ENCODE assay signal across 17 cellular contexts in genomic region chr10:47184724-47185330, GRCh38.
"Had no signal": no experiment of that assay in that cellular context is flagged by ENCODE, and none has a peak within 500 bp of the region (broad histone marks: within the 10 kb centered on the region; RNA-seq: fewer than 3 reads in every experiment).

No MANE protein-coding gene starts in this region.

- H3K27me3 ChIP-seq: colonic mucosa, heart left ventricle, neural progenitor cell, sigmoid colon, upper lobe of left lung had no signal

- H3K4me3 ChIP-seq: colonic mucosa, heart left ventricle, neural progenitor cell, psoas muscle, sigmoid colon, skin epidermis, upper lobe of left lung had no signal

- ATAC-seq: heart left ventricle had no signal

- H3K9me3 ChIP-seq: colonic mucosa, heart left ventricle, psoas muscle, sigmoid colon, upper lobe of left lung had no signal

- H3K9me3 Mint-ChIP-seq: mesothelial cell of epicardium; natural killer cell treated with Interleukin-12 subunit alpha and Interleukin-12 subunit beta and Interleukin-15 and Interleukin-18, amount 100 ng/mL, for 72 hours had no signal

- DNase-seq: colonic mucosa; dermis blood vessel endothelial cell; erythroblast; foreskin melanocyte; heart left ventricle; hypothalamus; kidney glomerular epithelial cell; occipital lobe; psoas muscle; retina; sigmoid colon; stimulated activated CD4-positive, alpha-beta T cell treated with anti-CD3 and anti-CD28 coated beads, Interleukin-12 subunit alpha, Interleukin-12 subunit beta, amount 100 ng/mL, for 4 hours had no signal

- H3K27ac ChIP-seq: colonic mucosa, heart left ventricle, neural progenitor cell, psoas muscle, sigmoid colon, upper lobe of left lung had no signal

- H3K36me3 ChIP-seq: colonic mucosa, heart left ventricle, neural progenitor cell, sigmoid colon, upper lobe of left lung had no signal

- H3K4me1 ChIP-seq: colonic mucosa, heart left ventricle, neural progenitor cell, psoas muscle, upper lobe of left lung had no signal

- H3K4me3 Mint-ChIP-seq: mesothelial cell of epicardium; natural killer cell treated with Interleukin-12 subunit alpha and Interleukin-12 subunit beta and Interleukin-15 and Interleukin-18, amount 100 ng/mL, for 72 hours; neural progenitor cell had no signal

- H3K4me1 Mint-ChIP-seq: mesothelial cell of epicardium, neural progenitor cell had no signal

- H3K27ac Mint-ChIP-seq: mesothelial cell of epicardium; natural killer cell treated with Interleukin-12 subunit alpha and Interleukin-12 subunit beta and Interleukin-15 and Interleukin-18, amount 100 ng/mL, for 72 hours; neural progenitor cell had no signal

- H3K36me3 Mint-ChIP-seq: mesothelial cell of epicardium; natural killer cell treated with Interleukin-12 subunit alpha and Interleukin-12 subunit beta and Interleukin-15 and Interleukin-18, amount 100 ng/mL, for 72 hours; neural progenitor cell had no signal
